Comparison of ENCODE assay signal across 21 cellular contexts in genomic region chr2:45713591-45713990, GRCh38.
"Had no signal": no experiment of that assay in that cellular context is flagged by ENCODE, and none has a peak within 500 bp of the region (broad histone marks: within the 10 kb centered on the region; RNA-seq: fewer than 3 reads in every experiment).

No MANE protein-coding gene starts in this region.

- H3K27me3 Mint-ChIP-seq: activated B cell treated with CpG ODN at 0.5 μM for 24 hours; activated CD4-positive, alpha-beta memory T cell treated with anti-CD3 and anti-CD28 coated beads, Interleukin-2, amount 10 ng/mL, durations not matched to agents 7 days and 5 days; activated naive CD8-positive, alpha-beta T cell treated with anti-CD3 and anti-CD28 coated beads, Interleukin-2, amount 50 U/mL, for 24 hours; activated T-cell treated with anti-CD3 and anti-CD28 coated beads, Interleukin-2, amount 50 U/mL, for 24 hours; central memory CD8-positive, alpha-beta T cell had no signal

- H3K9me3 Mint-ChIP-seq: activated B cell treated with CpG ODN at 0.5 μM for 24 hours; activated naive CD8-positive, alpha-beta T cell treated with anti-CD3 and anti-CD28 coated beads, Interleukin-2, amount 50 U/mL, for 24 hours; activated T-helper 2 cell treated with anti-CD3 and anti-CD28 coated beads, Interferon-gamma antibody, Interleukin-2, Interleukin-4, amounts not matched to agents 10 μg/mL and 5 μg/mL and 100 μg/mL, durations not matched to agents 14 hours and 24 hours and 36 hours; central memory CD8-positive, alpha-beta T cell; nephron had no signal

- ATAC-seq: activated naive CD8-positive, alpha-beta T cell treated with anti-CD3 and anti-CD28 coated beads, Interleukin-2, amount 50 U/mL, for 24 hours had no signal

- H3K36me3 ChIP-seq: brain microvascular endothelial cell, left ventricle myocardium inferior, sigmoid colon had no signal

- H3K27ac Mint-ChIP-seq: activated B cell treated with CpG ODN at 0.5 μM for 24 hours; activated CD4-positive, alpha-beta memory T cell treated with anti-CD3 and anti-CD28 coated beads, Interleukin-2, amount 10 ng/mL, durations not matched to agents 7 days and 5 days; activated naive CD4-positive, alpha-beta T cell treated with anti-CD3 and anti-CD28 coated beads, Interleukin-2, amount 10 ng/mL, durations not matched to agents 7 days and 5 days; activated naive CD8-positive, alpha-beta T cell treated with anti-CD3 and anti-CD28 coated beads, Interleukin-2, amount 50 U/mL, for 24 hours; activated T-cell treated with anti-CD3 and anti-CD28 coated beads, Interleukin-2, amount 50 U/mL, for 24 hours; activated T-helper 2 cell treated with anti-CD3 and anti-CD28 coated beads, Interferon-gamma antibody, Interleukin-2, Interleukin-4, amounts not matched to agents 10 μg/mL and 5 μg/mL and 100 μg/mL, durations not matched to agents 14 hours and 24 hours and 36 hours; nephron had no signal

- H3K4me3 ChIP-seq: coronary artery, left ventricle myocardium inferior, sigmoid colon had no signal

- DNase-seq: activated B cell treated with CpG ODN at 0.5 μM for 24 hours; activated CD4-positive, alpha-beta memory T cell treated with anti-CD3 and anti-CD28 coated beads, Interleukin-2, amount 10 ng/mL, durations not matched to agents 7 days and 5 days; activated CD4-positive, alpha-beta T cell treated with anti-CD3 and anti-CD28 coated beads for 4 hours; activated naive CD4-positive, alpha-beta T cell treated with anti-CD3 and anti-CD28 coated beads, Interleukin-2, amount 10 ng/mL, durations not matched to agents 7 days and 5 days; activated naive CD8-positive, alpha-beta T cell treated with anti-CD3 and anti-CD28 coated beads, Interleukin-2, amount 50 U/mL, for 24 hours; activated T-cell treated with anti-CD3 and anti-CD28 coated beads, Interleukin-2, amount 50 U/mL, for 24 hours; aorta; brain microvascular endothelial cell; foreskin melanocyte; head of caudate nucleus; left ventricle myocardium inferior; mammary epithelial cell; midbrain; nucleus accumbens; sigmoid colon; stimulated activated CD4-positive, alpha-beta T cell treated with anti-CD3 and anti-CD28 coated beads, Interleukin-4, amount 100 ng/mL, for 24 hours; stimulated activated naive CD4-positive, alpha-beta T cell had no signal

- H3K4me3 Mint-ChIP-seq: activated B cell treated with CpG ODN at 0.5 μM for 24 hours; activated CD4-positive, alpha-beta memory T cell treated with anti-CD3 and anti-CD28 coated beads, Interleukin-2, amount 10 ng/mL, durations not matched to agents 7 days and 5 days; activated naive CD4-positive, alpha-beta T cell treated with anti-CD3 and anti-CD28 coated beads, Interleukin-2, amount 10 ng/mL, durations not matched to agents 7 days and 5 days; activated naive CD8-positive, alpha-beta T cell treated with anti-CD3 and anti-CD28 coated beads, Interleukin-2, amount 50 U/mL, for 24 hours; activated T-cell treated with anti-CD3 and anti-CD28 coated beads, Interleukin-2, amount 50 U/mL, for 24 hours; central memory CD8-positive, alpha-beta T cell; nephron had no signal

- H3K36me3 Mint-ChIP-seq: activated naive CD4-positive, alpha-beta T cell treated with anti-CD3 and anti-CD28 coated beads, Interleukin-2, amount 10 ng/mL, durations not matched to agents 7 days and 5 days had no signal

- H3K4me1 Mint-ChIP-seq: activated CD4-positive, alpha-beta memory T cell treated with anti-CD3 and anti-CD28 coated beads, Interleukin-2, amount 10 ng/mL, durations not matched to agents 7 days and 5 days; activated naive CD4-positive, alpha-beta T cell treated with anti-CD3 and anti-CD28 coated beads, Interleukin-2, amount 10 ng/mL, durations not matched to agents 7 days and 5 days; activated naive CD8-positive, alpha-beta T cell treated with anti-CD3 and anti-CD28 coated beads, Interleukin-2, amount 50 U/mL, for 24 hours had no signal

- H3K27ac ChIP-seq: brain microvascular endothelial cell, coronary artery, left ventricle myocardium inferior, sigmoid colon had no signal

- H3K9me3 ChIP-seq: left ventricle myocardium inferior, sigmoid colon had no signal

- H3K27me3 ChIP-seq: brain microvascular endothelial cell, sigmoid colon had no signal
